Comparison of ENCODE assay signal across 33 cellular contexts in the genomic region with DNA sequence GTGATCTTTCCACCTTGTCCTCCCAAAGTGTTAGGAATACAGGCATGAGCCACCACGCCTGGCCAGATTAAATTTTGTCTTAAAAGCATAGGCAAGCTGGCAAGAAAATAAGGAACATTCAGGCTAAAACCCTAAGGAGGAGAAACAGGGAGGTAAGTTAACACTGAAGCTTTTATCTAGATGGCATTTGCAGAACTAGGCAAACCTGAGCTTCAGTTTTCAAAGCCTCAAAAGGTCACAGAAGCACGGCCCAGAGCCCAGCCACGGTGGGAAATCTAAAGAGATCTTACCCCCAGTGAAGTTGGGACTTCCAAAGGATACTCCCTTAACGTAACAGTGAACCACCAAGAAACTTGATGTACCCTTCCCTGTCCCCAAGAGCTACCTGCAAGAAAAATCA. TPM values are rescaled to one million over a fixed set of nuclear protein-coding genes. Genes with fewer than 3 reads are reported as not detected.
"Had no signal": no experiment of that assay in that cellular context is flagged by ENCODE, and none has a peak within 500 bp of the region (broad histone marks: within the 10 kb centered on the region; RNA-seq: fewer than 3 reads in every experiment).

No MANE protein-coding gene starts in this region.

- H3K27me3 ChIP-seq: body of pancreas, esophagus squamous epithelium had no signal

- DNase-seq: activated B cell treated with CpG ODN at 0.5 μM for 24 hours; activated CD4-positive, alpha-beta T cell treated with anti-CD3 and anti-CD28 coated beads for 48 hours; activated CD4-positive, alpha-beta T cell treated with anti-CD3 and anti-CD28 coated beads, Interleukin-2, amount 50 U/mL, for 1 hour; activated CD4-positive, alpha-beta T cell treated with anti-CD3 and anti-CD28 coated beads, Interleukin-2, amount 50 U/mL, for 48 hours; activated CD8-positive, alpha-beta memory T cell treated with anti-CD3 and anti-CD28 coated beads for 24 hours; activated CD8-positive, alpha-beta T cell treated with anti-CD3 and anti-CD28 coated beads for 36 hours; activated effector memory CD4-positive, alpha-beta T cell treated with Interleukin-2 at 50 U/mL for 16 hours; activated gamma-delta T cell treated with Interleukin-2 at 50 U/mL for 16 hours; activated naive CD4-positive, alpha-beta T cell treated with anti-CD3 and anti-CD28 coated beads, Interleukin-2, amount 50 U/mL, for 16 hours; activated naive CD4-positive, alpha-beta T cell treated with Interleukin-2 at 50 U/mL for 16 hours; activated T-cell treated with anti-CD3 and anti-CD28 coated beads, Interleukin-2, amount 50 U/mL, for 4 hours; amniotic stem cell; anterior cingulate cortex; body of pancreas; caudate nucleus; cortex of kidney; dermis blood vessel endothelial cell; effector CD8-positive, alpha-beta T cell; esophagus squamous epithelium; T-helper 1 cell; T-helper 17 cell; WERI-Rb-1 had no signal

- H3K27me3 Mint-ChIP-seq: activated CD8-positive, alpha-beta T cell treated with anti-CD3 and anti-CD28 coated beads for 36 hours; activated naive CD8-positive, alpha-beta T cell had no signal

- H3K4me3 ChIP-seq: body of pancreas, esophagus squamous epithelium had no signal

- ATAC-seq: activated CD4-positive, CD25-positive, alpha-beta regulatory T cell treated with anti-CD3 and anti-CD28 coated beads, Interleukin-2, amount 50 U/mL, for 24 hours; activated CD8-positive, alpha-beta T cell treated with anti-CD3 and anti-CD28 coated beads for 36 hours; activated T-cell treated with anti-CD3 and anti-CD28 coated beads, Interleukin-2, amount 50 U/mL, for 4 hours; activated T-helper 17 cell treated with anti-CD3 and anti-CD28 coated beads, Interleukin-2, amount 50 U/mL, for 72 hours; body of pancreas; T-helper 17 cell had no signal

- H3K36me3 ChIP-seq: esophagus squamous epithelium, WERI-Rb-1 had no signal

- H3K9me3 ChIP-seq: body of pancreas, esophagus squamous epithelium had no signal

- H3K4me3 Mint-ChIP-seq: activated B cell treated with CpG ODN at 0.5 μM for 24 hours; activated CD8-positive, alpha-beta T cell treated with anti-CD3 and anti-CD28 coated beads for 36 hours; activated naive CD8-positive, alpha-beta T cell; activated T-cell treated with anti-CD3 and anti-CD28 coated beads, Interleukin-2, amount 50 U/mL, for 4 hours; activated T-helper 17 cell treated with anti-CD3 and anti-CD28 coated beads, Interleukin-2, amount 50 U/mL, for 72 hours; T-helper 17 cell; T-helper 2 cell treated with Interferon-gamma antibody and Interleukin-4, amounts not matched to agents 5 μg/mL and 100 μg/mL, for 36 hours had no signal

- H3K27ac ChIP-seq: body of pancreas, epithelial cell of prostate, esophagus squamous epithelium, WERI-Rb-1 had no signal

- H3K9me3 Mint-ChIP-seq: activated B cell treated with CpG ODN at 0.5 μM for 24 hours; activated T-cell treated with anti-CD3 and anti-CD28 coated beads, Interleukin-2, amount 50 U/mL, for 4 hours; activated T-helper 17 cell treated with anti-CD3 and anti-CD28 coated beads, Interleukin-2, amount 50 U/mL, for 72 hours; T-helper 2 cell treated with Interferon-gamma antibody and Interleukin-4, amounts not matched to agents 5 μg/mL and 100 μg/mL, for 36 hours had no signal

- H3K27ac Mint-ChIP-seq: activated B cell treated with CpG ODN at 0.5 μM for 24 hours; activated CD8-positive, alpha-beta T cell treated with anti-CD3 and anti-CD28 coated beads for 36 hours; activated naive CD8-positive, alpha-beta T cell; activated T-helper 17 cell treated with anti-CD3 and anti-CD28 coated beads, Interleukin-2, amount 50 U/mL, for 72 hours; T-helper 17 cell; T-helper 2 cell treated with Interferon-gamma antibody and Interleukin-4, amounts not matched to agents 5 μg/mL and 100 μg/mL, for 36 hours had no signal

- H3K4me1 Mint-ChIP-seq: activated B cell treated with CpG ODN at 0.5 μM for 24 hours, T-helper 17 cell had no signal

RNA-seq across cellular contexts. Expression of a gene that starts 45.4 kb away (rescaled TPM):
- total RNA-seq: activated B cell treated with CpG ODN at 0.5 μM for 24 hours; activated CD8-positive, alpha-beta T cell treated with anti-CD3 and anti-CD28 coated beads for 36 hours; activated T-cell treated with anti-CD3 and anti-CD28 coated beads, Interleukin-2, amount 50 U/mL, for 4 hours; activated T-helper 17 cell treated with anti-CD3 and anti-CD28 coated beads, Interleukin-2, amount 50 U/mL, for 72 hours; body of pancreas; chondrocyte; dermis blood vessel endothelial cell; endothelial cell of umbilical vein; esophagus squamous epithelium; fibroblast of lung; fibroblast of villous mesenchyme; frontal cortex; T-helper 17 cell had no signal
- polyA plus RNA-seq: endothelial cell of umbilical vein, esophagus, fibroblast of lung had no signal
